Comparison of ENCODE assay signal across 8 cellular contexts in the genomic region with DNA sequence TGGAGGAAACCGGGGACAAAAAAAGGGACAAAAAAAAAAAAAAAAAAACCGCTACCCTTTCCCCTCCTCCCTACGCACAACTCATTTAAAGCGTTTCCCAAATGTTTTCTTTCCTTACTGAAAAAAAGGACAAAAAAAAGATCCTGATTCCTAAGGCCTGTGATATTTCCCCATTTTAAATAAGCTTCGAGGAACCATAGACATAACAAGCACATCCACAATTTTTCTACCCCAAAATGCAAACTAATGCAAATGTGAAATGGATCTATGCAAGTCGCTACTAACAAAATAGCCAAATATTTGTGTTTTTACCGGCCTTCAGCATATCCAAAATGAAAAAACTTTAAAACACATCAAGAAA. TPM values are rescaled to one million over a fixed set of nuclear protein-coding genes. Genes with fewer than 3 reads are reported as not detected.
DNase-seq lines count a peak whose midpoint lies in the region; ATAC-seq and TF ChIP-seq lines count a peak whose summit lies in the region.

No MANE protein-coding gene starts in this region.

- H3K4me3 ChIP-seq in BLaER1 treated with 17β-estradiol and CSF1 and Interleukin-3, amounts not matched to agents 10 nM and 100 nM = peak overlapping the region; percentile 54 to 83 (median 73)
- H3K4me3 ChIP-seq in MG63 = peak overlapping the region; percentile 68
- H3K4me3 ChIP-seq in duodenal mucosa (ENCODE audit: low read depth in 1 of 2, low read length in 2 of 2) = peak overlapping the region; percentile 61 to 79
- H3K4me3 ChIP-seq in neural cell (ENCODE audit: low read length) = peak overlapping the region; percentile 65

- no peak for ATAC-seq in HG03045 (IDR thresholded peaks at IDR 0.05; ENCODE audit: unreplicated experiment)
- ATAC-seq in activated CD4-positive, CD25-positive, alpha-beta regulatory T cell treated with anti-CD3 and anti-CD28 coated beads, Interleukin-2, amount 50 U/mL, for 24 hours = no peak

- peak overlapping the region; percentile 86 to 97 (median 92) for H3K9ac ChIP-seq in BLaER1 treated with 17β-estradiol and CSF1 and Interleukin-3, amounts not matched to agents 10 nM and 100 nM
- H3K9ac ChIP-seq in duodenal mucosa (ENCODE audit: low read depth in 1 of 2, low read length in 2 of 2) (peak overlapping the region; percentile 70 to 74), neural cell (ENCODE audit: low read length) (peak overlapping the region; percentile 75)

- no peak for TF ChIP-seq RAD21 in neural cell (conservative IDR thresholded peaks at IDR 0.05)

- peak overlapping the region; percentile 80 to 98 (median 95) for H3K27ac ChIP-seq in BLaER1 treated with 17β-estradiol and CSF1 and Interleukin-3, amounts not matched to agents 10 nM and 100 nM
- H3K27ac ChIP-seq in duodenal mucosa (ENCODE audit: low read depth, low read length) (peak overlapping the region; percentile 85), neural cell (ENCODE audit: low read length) (peak overlapping the region; percentile 60)

- peak overlapping the region; percentile 78 to 93 (median 85) for H3K4me2 ChIP-seq in BLaER1 treated with 17β-estradiol and CSF1 and Interleukin-3, amounts not matched to agents 10 nM and 100 nM
- H3K4me2 ChIP-seq in neural cell (ENCODE audit: low read length) = peak overlapping the region; percentile 48

- no peaks in the 10 kb centered on the region for H3K27me3 ChIP-seq in BLaER1 treated with 17β-estradiol and CSF1 and Interleukin-3, amounts not matched to agents 10 nM and 100 nM
- H3K27me3 ChIP-seq in MG63 (no peaks in the 10 kb centered on the region), duodenal mucosa (ENCODE audit: control insufficient read depth in 1 of 2, insufficient read depth in 2 of 2, low read length in 2 of 2) (no peaks in the 10 kb centered on the region), neural cell (ENCODE audit: insufficient read depth, low read depth, low read length) (no peaks in the 10 kb centered on the region)

- H3K4me1 ChIP-seq in BLaER1 treated with 17β-estradiol and CSF1 and Interleukin-3, amounts not matched to agents 10 nM and 100 nM = peaks cover 22 to 43% (median 33%) of the 10 kb centered on the region in 10 experiments
- H3K4me1 ChIP-seq in duodenal mucosa (ENCODE audit: control insufficient read depth in 1 of 2, insufficient read depth in 2 of 2, low read length in 2 of 2) = peaks cover 10 to 13% of the 10 kb centered on the region in 2 donors

- no peaks in the 10 kb centered on the region for H3K79me2 ChIP-seq in neural cell (replicated peaks; ENCODE audit: insufficient read depth, low read length)

- H2AFZ ChIP-seq in neural cell (ENCODE audit: low read depth, low read length) = peak overlapping the region; percentile 58

- TF ChIP-seq CTCF in neural cell (IDR thresholded peaks at IDR 0.05; ENCODE audit: poor library complexity, severe bottlenecking) = no peak

- H3K36me3 ChIP-seq in BLaER1 treated with 17β-estradiol and CSF1 and Interleukin-3, amounts not matched to agents 10 nM and 100 nM = no peaks in the 10 kb centered on the region
- H3K36me3 ChIP-seq in MG63 = peaks cover 4% of the 10 kb centered on the region
- H3K36me3 ChIP-seq in duodenal mucosa (ENCODE audit: control insufficient read depth in 1 of 2, insufficient read depth in 2 of 2, low read length in 2 of 2) = no peaks in the 10 kb centered on the region
- no peaks in the 10 kb centered on the region for H3K36me3 ChIP-seq in neural cell (ENCODE audit: insufficient read depth, low read length)

- H3K9me3 ChIP-seq in BLaER1 treated with 17β-estradiol and CSF1 and Interleukin-3, amounts not matched to agents 10 nM and 100 nM (replicated peaks in 1 of 11) = no peaks in the 10 kb centered on the region
- H3K9me3 ChIP-seq in MG63 = no peaks in the 10 kb centered on the region
- no peaks in the 10 kb centered on the region for H3K9me3 ChIP-seq in duodenal mucosa (ENCODE audit: control insufficient read depth in 1 of 2, low read length in 2 of 2)
- H3K9me3 ChIP-seq in neural cell (ENCODE audit: low read length) = no peaks in the 10 kb centered on the region

- H3K9me2 ChIP-seq in neural cell (ENCODE audit: insufficient read depth, low read length) = no peaks in the 10 kb centered on the region

- H3F3A ChIP-seq in neural cell (ENCODE audit: insufficient read depth, low read length, poor library complexity, severe bottlenecking) = no peaks in the 10 kb centered on the region

- no peak for TF ChIP-seq EP300 in neural cell (conservative IDR thresholded peaks at IDR 0.05; ENCODE audit: poor library complexity, severe bottlenecking)

- DNase-seq in MG63 = no peak
- DNase-seq in NCI-H128 (lab: John Stamatoyannopoulos, UW; ENCODE audit: unreplicated experiment) = no peak
- DNase-seq in stimulated activated CD4-positive, alpha-beta T cell treated with anti-CD3 and anti-CD28 coated beads, Interleukin-2, amount 100 ng/mL, for 48 hours = no peak

- peaks cover 0 to 1% (median 0%) of the 10 kb centered on the region in 11 experiments; a peak in 1 of 22 replicates for H4K20me1 ChIP-seq in BLaER1 treated with 17β-estradiol and CSF1 and Interleukin-3, amounts not matched to agents 10 nM and 100 nM
- no peaks in the 10 kb centered on the region for H4K20me1 ChIP-seq in neural cell (ENCODE audit: insufficient read depth)

TF ChIP-seq in neural cell, 6 proteins besides CTCF, POLR2A, EP300 and RAD21:
- TF ChIP-seq REST (IDR thresholded peaks at IDR 0.05; ENCODE audit: borderline replicate concordance) = no peak
- no peak for TF ChIP-seq POLR2AphosphoS5 (IDR thresholded peaks at IDR 0.05)
- TF ChIP-seq SMC3 (conservative IDR thresholded peaks at IDR 0.05; ENCODE audit: poor library complexity) = no peak
- TF ChIP-seq MXI1 (conservative IDR thresholded peaks at IDR 0.05; ENCODE audit: poor library complexity, severe bottlenecking) = no peak
- TF ChIP-seq TAF1 (IDR thresholded peaks at IDR 0.05; ENCODE audit: low read depth) = no peak
- TF ChIP-seq EZH2 (IDR thresholded peaks at IDR 0.05; ENCODE audit: borderline replicate concordance, insufficient read depth, low read length, poor library complexity, severe bottlenecking) = no peak

RNA-seq across cellular contexts. Expression of gene ZNF217, which starts 1.4 kb away (rescaled TPM):
- 15.7 and 22.6 TPM in 2 replicates for total RNA-seq in MG63 (2014; rRNA removed; shearing (Covaris generic); ENCODE audit: low replicate concordance)
- 1.9 and 3.0 TPM in 2 replicates for polyA plus RNA-seq in neural cell
- 8.3 and 10.0 TPM in 2 replicates for polyA minus RNA-seq in neural cell
